In the genomic region with DNA sequence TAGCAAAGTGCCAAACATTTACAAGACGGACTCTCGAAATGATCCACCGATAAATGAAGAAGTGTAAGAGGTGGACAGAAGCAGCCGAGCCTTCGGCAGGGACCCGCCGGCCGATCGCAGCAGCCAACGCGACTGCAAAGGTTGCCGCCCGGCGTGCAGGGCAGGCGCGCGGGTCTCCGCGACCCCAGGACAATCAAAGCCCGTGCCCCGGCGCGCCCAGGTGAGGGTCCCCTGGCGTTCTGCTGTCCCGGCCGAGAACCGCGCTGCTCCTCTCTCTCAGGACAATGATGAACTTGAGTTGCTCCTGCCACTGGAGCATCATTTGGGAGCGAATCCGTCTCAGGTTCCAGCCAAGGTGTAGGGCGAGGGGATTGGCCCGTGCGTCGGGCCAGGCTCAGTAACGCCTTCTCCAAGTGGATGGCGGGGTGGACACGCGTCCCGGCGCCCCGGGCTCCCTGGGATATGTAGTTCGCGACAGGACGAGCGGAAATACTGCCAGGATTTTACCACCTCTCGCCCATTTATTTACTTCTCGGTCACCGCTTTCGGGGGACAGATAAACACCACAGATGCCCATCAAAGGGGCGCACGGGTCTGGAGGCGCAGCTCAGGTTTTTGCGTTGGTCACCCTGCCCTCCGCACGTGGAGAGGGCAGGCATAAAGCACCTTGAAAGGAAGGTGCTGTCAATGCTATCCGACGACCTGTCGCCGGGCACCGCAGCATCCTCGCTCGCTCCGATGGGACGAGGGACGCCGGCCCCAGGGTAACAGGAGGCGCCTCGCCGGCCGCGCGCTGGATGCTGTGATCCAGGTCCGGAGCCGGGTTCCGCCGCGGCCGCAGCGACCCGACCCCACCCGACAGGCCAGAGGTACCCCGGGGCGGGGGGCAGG, we compare ENCODE assay signal across 8 cellular contexts. TPM values are rescaled to one million over a fixed set of nuclear protein-coding genes. Genes with fewer than 3 reads are reported as not detected.
A peak's percentile ranks its signal among the peaks of the same experiment; 100 is the strongest.
DNase-seq lines count a peak whose midpoint lies in the region; ATAC-seq and TF ChIP-seq lines count a peak whose summit lies in the region.

A gene with protein sequence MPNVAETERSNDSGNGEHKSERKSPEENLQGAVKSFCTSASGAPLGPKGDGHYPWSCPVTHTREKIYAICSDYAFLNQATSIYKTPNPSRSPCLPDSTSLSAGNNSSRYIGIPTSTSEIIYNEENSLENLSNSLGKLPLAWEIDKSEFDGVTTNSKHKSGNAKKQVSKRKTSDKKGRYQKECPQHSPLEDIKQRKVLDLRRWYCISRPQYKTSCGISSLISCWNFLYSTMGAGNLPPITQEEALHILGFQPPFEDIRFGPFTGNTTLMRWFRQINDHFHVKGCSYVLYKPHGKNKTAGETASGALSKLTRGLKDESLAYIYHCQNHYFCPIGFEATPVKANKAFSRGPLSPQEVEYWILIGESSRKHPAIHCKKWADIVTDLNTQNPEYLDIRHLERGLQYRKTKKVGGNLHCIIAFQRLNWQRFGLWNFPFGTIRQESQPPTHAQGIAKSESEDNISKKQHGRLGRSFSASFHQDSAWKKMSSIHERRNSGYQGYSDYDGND (plus strand): TSS at position 467 of the 891 bp plus-strand sequence. CDS start 8,149 bp downstream, outside the sequence.
A gene (minus strand): TSS at position 324 of the 891 bp plus-strand sequence. CDS start 306 bp downstream, at position 18.

- no peaks in the 10 kb centered on the region for H3K36me3 ChIP-seq in KOPT-K1 (ENCODE audit: insufficient read depth, low read length)

- DNase-seq in Daoy (ENCODE audit: low read depth) (peak; percentile 94), RWPE1 (ENCODE audit: low spot score) (peak; percentile 98), fibroblast of mammary gland (ENCODE audit: low read depth) (peak; percentile 94), naive B cell (peak; percentile 44)
- DNase-seq in activated T-helper 2 cell treated with anti-CD3 and anti-CD28 coated beads, Interferon-gamma antibody, Interleukin-2, Interleukin-4, amounts not matched to agents 10 μg/mL and 5 μg/mL and 100 μg/mL, durations not matched to agents 14 hours and 24 hours and 36 hours (ENCODE audit: low spot score), result peak; percentile 83
- DNase-seq in stimulated activated naive CD8-positive, alpha-beta T cell treated with anti-CD3 and anti-CD28 coated beads, Interleukin-15, amount 100 ng/mL, for 72 hours, result peak; percentile 76 to 87

- peaks cover 38% of the 10 kb centered on the region for H3K4me1 Mint-ChIP-seq in activated T-helper 2 cell treated with anti-CD3 and anti-CD28 coated beads, Interferon-gamma antibody, Interleukin-2, Interleukin-4, amounts not matched to agents 10 μg/mL and 5 μg/mL and 100 μg/mL, durations not matched to agents 14 hours and 24 hours and 36 hours (ENCODE audit: low read depth)
- peaks cover 4 to 17% (median 8%) of the 10 kb centered on the region in 3 donors for H3K4me1 Mint-ChIP-seq in naive B cell
- peaks cover 37% of the 10 kb centered on the region for H3K4me1 Mint-ChIP-seq in stimulated activated naive CD8-positive, alpha-beta T cell treated with anti-CD3 and anti-CD28 coated beads, Interleukin-15, amount 100 ng/mL, for 72 hours

- peak within 1 kb of the TSS; percentile 95 for H3K4me3 Mint-ChIP-seq in activated T-helper 2 cell treated with anti-CD3 and anti-CD28 coated beads, Interferon-gamma antibody, Interleukin-2, Interleukin-4, amounts not matched to agents 10 μg/mL and 5 μg/mL and 100 μg/mL, durations not matched to agents 14 hours and 24 hours and 36 hours (ENCODE audit: low read depth)
- peak within 1 kb of the TSS; percentile 85 to 94 (median 90) for H3K4me3 Mint-ChIP-seq in naive B cell
- peak within 1 kb of the TSS; percentile 95 to 98 for H3K4me3 Mint-ChIP-seq in stimulated activated naive CD8-positive, alpha-beta T cell treated with anti-CD3 and anti-CD28 coated beads, Interleukin-15, amount 100 ng/mL, for 72 hours

- H3K27ac ChIP-seq in KOPT-K1 (ENCODE audit: low read depth, low read length, poor library complexity, severe bottlenecking), result peak within 1 kb of the TSS; percentile 61
- H3K27ac ChIP-seq in RWPE1, result peak within 1 kb of the TSS; percentile 81

- peak within 1 kb of the TSS; percentile 89 for H3K27ac Mint-ChIP-seq in activated T-helper 2 cell treated with anti-CD3 and anti-CD28 coated beads, Interferon-gamma antibody, Interleukin-2, Interleukin-4, amounts not matched to agents 10 μg/mL and 5 μg/mL and 100 μg/mL, durations not matched to agents 14 hours and 24 hours and 36 hours
- peak within 1 kb of the TSS in 2 of 6 donors; percentile 21 to 87 for H3K27ac Mint-ChIP-seq in naive B cell
- peak within 1 kb of the TSS; percentile 82 to 89 for H3K27ac Mint-ChIP-seq in stimulated activated naive CD8-positive, alpha-beta T cell treated with anti-CD3 and anti-CD28 coated beads, Interleukin-15, amount 100 ng/mL, for 72 hours

- peaks cover 7% of the 10 kb centered on the region for H3K9me3 ChIP-seq in KOPT-K1 (ENCODE audit: insufficient read depth, low read length, poor library complexity, severe bottlenecking)

- TF ChIP-seq CTCF in RWPE1 (conservative IDR thresholded peaks at IDR 0.05; ENCODE audit: low read depth), result no peak
- no peak for TF ChIP-seq CTCF in fibroblast of mammary gland (conservative IDR thresholded peaks at IDR 0.05; ENCODE audit: control insufficient read depth, insufficient read depth, low read depth, low read length)

- H3K4me3 ChIP-seq in fibroblast of mammary gland (ENCODE audit: control insufficient read depth, low read depth, low read length), result peak within 1 kb of the TSS; percentile 91

- CTCF ChIA-PET in RWPE1 (lab: Yijun Ruan, JAX), result interaction anchor here (0.6 to 1.6 kb wide), 3 partner anchors 74 to 216 kb away, joined by 3 to 4 read pairs (median 4); no protein-coding TSS in a partner anchor

- POLR2A ChIA-PET in RWPE1 (lab: Yijun Ruan, JAX; ENCODE audit: low non-redundant PET), result no interaction called here

- H3K36me3 Mint-ChIP-seq in activated T-helper 2 cell treated with anti-CD3 and anti-CD28 coated beads, Interferon-gamma antibody, Interleukin-2, Interleukin-4, amounts not matched to agents 10 μg/mL and 5 μg/mL and 100 μg/mL, durations not matched to agents 14 hours and 24 hours and 36 hours (ENCODE audit: low read depth), result peaks cover 37% of the 10 kb centered on the region
- no peaks in the 10 kb centered on the region for H3K36me3 Mint-ChIP-seq in naive B cell

- H3K27me3 Mint-ChIP-seq in activated T-helper 2 cell treated with anti-CD3 and anti-CD28 coated beads, Interferon-gamma antibody, Interleukin-2, Interleukin-4, amounts not matched to agents 10 μg/mL and 5 μg/mL and 100 μg/mL, durations not matched to agents 14 hours and 24 hours and 36 hours (ENCODE audit: low read depth), result no peaks in the 10 kb centered on the region
- H3K27me3 Mint-ChIP-seq in naive B cell, result peaks cover 12 to 28% (median 12%) of the 10 kb centered on the region in 3 donors
- H3K27me3 Mint-ChIP-seq in stimulated activated naive CD8-positive, alpha-beta T cell treated with anti-CD3 and anti-CD28 coated beads, Interleukin-15, amount 100 ng/mL, for 72 hours, result no peaks in the 10 kb centered on the region

- H3K9me3 Mint-ChIP-seq in activated T-helper 2 cell treated with anti-CD3 and anti-CD28 coated beads, Interferon-gamma antibody, Interleukin-2, Interleukin-4, amounts not matched to agents 10 μg/mL and 5 μg/mL and 100 μg/mL, durations not matched to agents 14 hours and 24 hours and 36 hours, result no peaks in the 10 kb centered on the region
- H3K9me3 Mint-ChIP-seq in naive B cell, result peaks cover 0 to 1% (median 0%) of the 10 kb centered on the region in 7 donors
- no peaks in the 10 kb centered on the region for H3K9me3 Mint-ChIP-seq in stimulated activated naive CD8-positive, alpha-beta T cell treated with anti-CD3 and anti-CD28 coated beads, Interleukin-15, amount 100 ng/mL, for 72 hours

- intact Hi-C loops in activated T-helper 2 cell treated with anti-CD3 and anti-CD28 coated beads, Interferon-gamma antibody, Interleukin-2, Interleukin-4, amounts not matched to agents 10 μg/mL and 5 μg/mL and 100 μg/mL, durations not matched to agents 14 hours and 24 hours and 36 hours (cut with micrococcal nuclease), result loop anchor here (1.0 to 5.0 kb wide), 2 partner anchors 20 to 117 kb away; no protein-coding TSS in a partner anchor

- ATAC-seq in GM21825 (IDR thresholded peaks at IDR 0.05; ENCODE audit: unreplicated experiment) (peak; percentile 89), naive B cell (ENCODE audit: low read depth in 2 of 2) (peak; percentile 43 to 53)
- peak; percentile 88 for ATAC-seq in stimulated activated naive CD8-positive, alpha-beta T cell treated with anti-CD3 and anti-CD28 coated beads, Interleukin-15, amount 100 ng/mL, for 72 hours

RNA-seq across cellular contexts. Expression of the first gene that starts in this region (rescaled TPM):
- total RNA-seq in Daoy (2014; rRNA removed; shearing (Covaris generic)), result 2.9 and 4.8 TPM in 2 replicates
- 33.3 and 33.8 TPM in 2 replicates for total RNA-seq in activated T-helper 2 cell treated with anti-CD3 and anti-CD28 coated beads, Interferon-gamma antibody, Interleukin-2, Interleukin-4, amounts not matched to agents 10 μg/mL and 5 μg/mL and 100 μg/mL, durations not matched to agents 14 hours and 24 hours and 36 hours
- 1 to 10 TPM; 2.2 to 7.5 (median 3.4) TPM for polyA plus RNA-seq in naive B cell (ENCODE audit: low read depth in 6 of 6)

RNA-seq across cellular contexts. Expression of the second gene that starts in this region (rescaled TPM):
- total RNA-seq in Daoy (2014; rRNA removed; shearing (Covaris generic)), result 5.8 and 6.6 TPM in 2 replicates
- total RNA-seq in activated T-helper 2 cell treated with anti-CD3 and anti-CD28 coated beads, Interferon-gamma antibody, Interleukin-2, Interleukin-4, amounts not matched to agents 10 μg/mL and 5 μg/mL and 100 μg/mL, durations not matched to agents 14 hours and 24 hours and 36 hours, result 13.6 and 13.7 TPM in 2 replicates
- not detected for polyA plus RNA-seq in naive B cell (ENCODE audit: low read depth in 6 of 6)

Comparison
In these comparisons a context has a peak if more than half of its experiments do, and no peak if none do; other contexts are left out.
1. Peak in every context shown above with its lines: DNase-seq, ATAC-seq, H3K4me3 ChIP-seq and H3K27ac ChIP-seq.
2. DNase-seq: peak in every context shown above with its lines; median percentile 98 in RWPE1; 94 in Daoy; 94 in fibroblast of mammary gland; 83 in activated T-helper 2 cell treated with anti-CD3 and anti-CD28 coated beads, Interferon-gamma antibody, Interleukin-2, Interleukin-4, amounts not matched to agents 10 μg/mL and 5 μg/mL and 100 μg/mL, durations not matched to agents 14 hours and 24 hours and 36 hours; 82 in stimulated activated naive CD8-positive, alpha-beta T cell treated with anti-CD3 and anti-CD28 coated beads, Interleukin-15, amount 100 ng/mL, for 72 hours; 44 in naive B cell.